Comparison of ENCODE assay signal across 23 cellular contexts in genomic region chr11:8744423-8744822, GRCh38.
A peak's percentile ranks its signal among the peaks of the same experiment; 100 is the strongest.
DNase-seq lines count a peak whose midpoint lies in the region; ATAC-seq, FAIRE-seq and TF ChIP-seq lines count a peak whose summit lies in the region.
"Had no signal": no experiment of that assay in that cellular context is flagged by ENCODE, and none has a peak within 500 bp of the region (broad histone marks: within the 10 kb centered on the region; RNA-seq: fewer than 3 reads in every experiment).

No MANE protein-coding gene starts in this region.

- peak; percentile 99 for ATAC-seq in foreskin keratinocyte
- no peak for ATAC-seq in CD8-positive, alpha-beta T cell

- H3K4me1 ChIP-seq in foreskin keratinocyte, result peaks cover 12% of the 10 kb centered on the region
- H3K4me1 ChIP-seq in CD8-positive, alpha-beta T cell (ENCODE audit: insufficient read depth, low read length), result no peaks in the 10 kb centered on the region
- H3K4me1 ChIP-seq: neural progenitor cell had no signal

- peaks cover 24% of the 10 kb centered on the region for H3K27me3 Mint-ChIP-seq in CD8-positive, alpha-beta T cell (ENCODE audit: low read depth)
- H3K27me3 Mint-ChIP-seq: progenitor cell of endocrine pancreas had no signal

- H3K4me3 ChIP-seq in CD8-positive, alpha-beta T cell (ENCODE audit: low read depth, low read length), result no peak overlapping the region
- H3K4me3 ChIP-seq: adrenal gland, neural progenitor cell, upper lobe of left lung had no signal

- no peaks in the 10 kb centered on the region for H3K9me3 ChIP-seq in CD8-positive, alpha-beta T cell (ENCODE audit: low read length)
- H3K9me3 ChIP-seq: adrenal gland, upper lobe of left lung had no signal

- CTCF ChIA-PET in CD8-positive, alpha-beta T cell (lab: Charles Lee), result no interaction called here

- FAIRE-seq in RCC 7860 (lab: Jason Lieb, UNC), result no peak
- FAIRE-seq: HTR-8/SVneo had no signal

- DNase-seq in DMS53 (lab: John Stamatoyannopoulos, UW), result peak; percentile 32
- DNase-seq in DMS53 treated with DMSO at 0.1 percent for 48 hours (lab: John Stamatoyannopoulos, UW; ENCODE audit: unreplicated experiment), result no peak
- DNase-seq in A172 (ENCODE audit: low spot score), result peak; percentile 60
- DNase-seq in RCC 7860 (ENCODE audit: low spot score), result peak; percentile 6
- peak; percentile 84 to 93 for DNase-seq in foreskin keratinocyte
- DNase-seq in NCI-H82 (lab: John Stamatoyannopoulos, UW), result no peak
- DNase-seq in NCI-H1436 treated with DMSO at 0.1 percent for 48 hours (lab: John Stamatoyannopoulos, UW), result no peak
- DNase-seq in CD8-positive, alpha-beta T cell, result no peak
- DNase-seq: adrenal gland; HCEC 1CT; immature natural killer cell; NCI-H2029; NCI-H345; SHP77; stimulated activated CD4-positive, alpha-beta T cell treated with anti-CD3 and anti-CD28 coated beads, Interleukin-2, amount 100 ng/mL, for 24 hours; upper lobe of left lung had no signal

- H3K9me3 Mint-ChIP-seq in CD8-positive, alpha-beta T cell, result no peaks in the 10 kb centered on the region
- H3K9me3 Mint-ChIP-seq: activated T-helper 2 cell treated with anti-CD3 and anti-CD28 coated beads, Interferon-gamma antibody, Interleukin-2, Interleukin-4, amounts not matched to agents 10 μg/mL and 5 μg/mL and 100 μg/mL, durations not matched to agents 14 hours and 24 hours and 36 hours; dendritic cell treated with granulocyte-macrophage colony-stimulating factor and Interleukin-4, amounts not matched to agents 40 ng/mL and 50 ng/mL, for 4 days; immature natural killer cell; neural progenitor cell had no signal

- no peaks in the 10 kb centered on the region for H3K4me1 Mint-ChIP-seq in CD8-positive, alpha-beta T cell (ENCODE audit: low read depth)

- no peak for TF ChIP-seq CTCF in foreskin keratinocyte (conservative IDR thresholded peaks at IDR 0.05)
- TF ChIP-seq CTCF in CD8-positive, alpha-beta T cell (IDR thresholded peaks at IDR 0.05), result no peak

- H3K27ac ChIP-seq in foreskin keratinocyte, result no peak overlapping the region
- no peak overlapping the region for H3K27ac ChIP-seq in CD8-positive, alpha-beta T cell (ENCODE audit: low read depth, low read length)
- H3K27ac ChIP-seq: 22Rv1, adrenal gland, KMS-11, neural progenitor cell, upper lobe of left lung had no signal

- intact Hi-C loops in CD8-positive, alpha-beta T cell (cut with DNase I, micrococcal nuclease), result no loop called here

- H3K4me3 Mint-ChIP-seq in CD8-positive, alpha-beta T cell, result no peak overlapping the region
- H3K4me3 Mint-ChIP-seq: dendritic cell treated with granulocyte-macrophage colony-stimulating factor and Interleukin-4, amounts not matched to agents 40 ng/mL and 50 ng/mL, for 4 days; immature natural killer cell; neural progenitor cell had no signal

- POLR2A ChIA-PET in CD8-positive, alpha-beta T cell (lab: Charles Lee), result no interaction called here

- no peaks in the 10 kb centered on the region for H3K27me3 ChIP-seq in foreskin keratinocyte
- no peaks in the 10 kb centered on the region for H3K27me3 ChIP-seq in CD8-positive, alpha-beta T cell (ENCODE audit: insufficient read depth, low read length)
- H3K27me3 ChIP-seq: adrenal gland, neural progenitor cell, upper lobe of left lung had no signal

- no peak overlapping the region for H3K27ac Mint-ChIP-seq in CD8-positive, alpha-beta T cell
- H3K27ac Mint-ChIP-seq: activated T-helper 2 cell treated with anti-CD3 and anti-CD28 coated beads, Interferon-gamma antibody, Interleukin-2, Interleukin-4, amounts not matched to agents 10 μg/mL and 5 μg/mL and 100 μg/mL, durations not matched to agents 14 hours and 24 hours and 36 hours; dendritic cell treated with granulocyte-macrophage colony-stimulating factor and Interleukin-4, amounts not matched to agents 40 ng/mL and 50 ng/mL, for 4 days; neural progenitor cell had no signal

- no peaks in the 10 kb centered on the region for H3K36me3 Mint-ChIP-seq in CD8-positive, alpha-beta T cell
- H3K36me3 Mint-ChIP-seq: immature natural killer cell had no signal

- H3K36me3 ChIP-seq in CD8-positive, alpha-beta T cell (ENCODE audit: insufficient read depth, low read length), result no peaks in the 10 kb centered on the region
- H3K36me3 ChIP-seq: adrenal gland, neural progenitor cell had no signal

Comparison
In these comparisons a context has a peak if more than half of its experiments do, and no peak if none do; other contexts are left out.
1. DNase-seq: peak in DMS53 (single experiment), A172 (single experiment), RCC 7860 (single experiment) and foreskin keratinocyte (2 of 2); none in DMS53 treated with DMSO at 0.1 percent for 48 hours (single experiment), NCI-H82 (single experiment), NCI-H1436 treated with DMSO at 0.1 percent for 48 hours (single experiment) and CD8-positive, alpha-beta T cell (0 of 7).